ENCODE assay signal across 2 cellular contexts in the genomic region with DNA sequence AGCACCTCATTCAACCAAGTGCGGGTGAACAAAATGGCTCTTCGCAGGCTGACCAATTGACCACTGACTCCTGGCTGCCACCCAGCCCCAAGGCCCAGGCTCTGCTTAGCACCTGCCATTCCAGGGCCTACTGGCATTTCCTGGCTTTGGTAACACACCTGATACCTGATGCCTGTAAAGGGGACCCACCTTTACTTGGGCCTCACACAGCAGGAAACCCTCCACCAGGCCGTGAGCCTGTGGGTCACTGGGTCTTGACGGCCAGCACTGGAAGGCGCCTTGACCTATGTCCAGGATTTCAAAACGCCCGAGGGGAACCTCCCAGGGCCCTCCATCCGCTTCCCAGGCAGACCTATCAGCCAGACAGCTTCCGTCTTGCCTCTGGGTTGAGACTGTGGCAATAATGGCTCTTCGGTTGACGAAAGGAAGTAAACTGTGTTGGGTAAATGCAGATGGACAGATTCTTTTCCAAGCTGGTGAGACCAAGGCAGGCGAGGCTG.
TF ChIP-seq lines count a peak whose summit lies in the region.

No MANE protein-coding gene starts in this region.

TF ChIP-seq in A549, 52 proteins besides CTCF, POLR2A, EP300 and RAD21:
- TF ChIP-seq NFE2L2 (conservative IDR thresholded peaks at IDR 0.05; ENCODE audit: low read length) (no peak), ZC3H11A (IDR thresholded peaks at IDR 0.05) (no peak), HOXB5 (CRISPR knock-in tag; IDR thresholded peaks at IDR 0.05) (no peak), PHF8 (IDR thresholded peaks at IDR 0.05; ENCODE audit: borderline replicate concordance, low read depth) (no peak), POLR2AphosphoS2 (conservative IDR thresholded peaks at IDR 0.05; ENCODE audit: low read length) (0 out of 2 replicates have a peak, but pooled peaks have one; percentile 71), ZFP36 (IDR thresholded peaks at IDR 0.05; ENCODE audit: borderline replicate concordance, partially characterized antibody) (no peak), ZNF302 (CRISPR knock-in tag; IDR thresholded peaks at IDR 0.05) (no peak), JUN (IDR thresholded peaks at IDR 0.05) (0 out of 5 replicates have a peak, but pooled peaks of 1 of the 2 experiments have one; percentile 7), MAX (IDR thresholded peaks at IDR 0.05) (no peak)
- TF ChIP-seq, protein P1, sequence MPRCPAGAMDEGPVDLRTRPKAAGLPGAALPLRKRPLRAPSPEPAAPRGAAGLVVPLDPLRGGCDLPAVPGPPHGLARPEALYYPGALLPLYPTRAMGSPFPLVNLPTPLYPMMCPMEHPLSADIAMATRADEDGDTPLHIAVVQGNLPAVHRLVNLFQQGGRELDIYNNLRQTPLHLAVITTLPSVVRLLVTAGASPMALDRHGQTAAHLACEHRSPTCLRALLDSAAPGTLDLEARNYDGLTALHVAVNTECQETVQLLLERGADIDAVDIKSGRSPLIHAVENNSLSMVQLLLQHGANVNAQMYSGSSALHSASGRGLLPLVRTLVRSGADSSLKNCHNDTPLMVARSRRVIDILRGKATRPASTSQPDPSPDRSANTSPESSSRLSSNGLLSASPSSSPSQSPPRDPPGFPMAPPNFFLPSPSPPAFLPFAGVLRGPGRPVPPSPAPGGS (IDR thresholded peaks at IDR 0.05) = no peak
- TF ChIP-seq, protein P2, sequence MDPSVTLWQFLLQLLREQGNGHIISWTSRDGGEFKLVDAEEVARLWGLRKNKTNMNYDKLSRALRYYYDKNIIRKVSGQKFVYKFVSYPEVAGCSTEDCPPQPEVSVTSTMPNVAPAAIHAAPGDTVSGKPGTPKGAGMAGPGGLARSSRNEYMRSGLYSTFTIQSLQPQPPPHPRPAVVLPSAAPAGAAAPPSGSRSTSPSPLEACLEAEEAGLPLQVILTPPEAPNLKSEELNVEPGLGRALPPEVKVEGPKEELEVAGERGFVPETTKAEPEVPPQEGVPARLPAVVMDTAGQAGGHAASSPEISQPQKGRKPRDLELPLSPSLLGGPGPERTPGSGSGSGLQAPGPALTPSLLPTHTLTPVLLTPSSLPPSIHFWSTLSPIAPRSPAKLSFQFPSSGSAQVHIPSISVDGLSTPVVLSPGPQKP (IDR thresholded peaks at IDR 0.05; ENCODE audit: low read depth, low read length) = no peak

TF ChIP-seq in H1, 55 proteins besides CTCF, POLR2A, EP300 and RAD21:
- TF ChIP-seq POLR2AphosphoS5 (IDR thresholded peaks at IDR 0.05; ENCODE audit: low read depth, low read length) (peak; percentile 77), SIX5 (IDR thresholded peaks at IDR 0.05; ENCODE audit: low read depth, low read length) (no peak), PHF8 (conservative IDR thresholded peaks at IDR 0.05; ENCODE audit: low read depth, low read length) (no peak)
TF ChIP-seq in H1: peak in this region for 1.
